8 cellular contexts compared by ENCODE assay signal in genomic region chr13:52850396-52851152, GRCh38. TPM values are rescaled to one million over a fixed set of nuclear protein-coding genes. Genes with fewer than 3 reads are reported as not detected.
DNase-seq lines count a peak whose midpoint lies in the region; ATAC-seq and TF ChIP-seq lines count a peak whose summit lies in the region.

No MANE protein-coding gene starts in this region.

- H3K36me3 ChIP-seq in HCT116 (ENCODE audit: control insufficient read depth in 1 of 2, insufficient read depth in 2 of 2, low read length in 2 of 2) = no peaks in the 10 kb centered on the region
- no peaks in the 10 kb centered on the region for H3K36me3 ChIP-seq in esophagus squamous epithelium
- H3K36me3 ChIP-seq in thoracic aorta = no peaks in the 10 kb centered on the region

- H3K4me1 Mint-ChIP-seq in WTC11 = peaks cover 39% of the 10 kb centered on the region

- POLR2A ChIA-PET in HCT116 (lab: Charles Lee) (no interaction called here), WTC11 (lab: Charles Lee) (interaction anchor here (0.6 to 2.4 kb wide), 4 partner anchors 12 to 198 kb away, joined by 3 to 8 read pairs (median 6); partner anchors contain the start of gene SUGT1)

- peak; percentile 13 to 72 (median 68); a peak in 4 of 6 replicates for TF ChIP-seq CTCF in HCT116 (IDR thresholded peaks at IDR 0.05 in 2 of 3, conservative IDR thresholded peaks at IDR 0.05 in 1 of 3; ENCODE audit: borderline replicate concordance in 1 of 3, insufficient read depth in 1 of 3, low read depth in 2 of 3, low read length in 2 of 3)
- TF ChIP-seq CTCF in WTC11 (IDR thresholded peaks at IDR 0.05) = peak; percentile 88
- TF ChIP-seq CTCF in esophagus squamous epithelium (IDR thresholded peaks at IDR 0.05) = no peak
- TF ChIP-seq CTCF in thoracic aorta (IDR thresholded peaks at IDR 0.05) = no peak

- H3K4me3 ChIP-seq in HCT116 (replicated peaks in 1 of 2; ENCODE audit: low read depth in 1 of 2, low read length in 2 of 2) (no peak overlapping the region), esophagus squamous epithelium (peak overlapping the region; percentile 47 to 74 (median 63)), thoracic aorta (peak overlapping the region; percentile 70)

- H3K27ac Mint-ChIP-seq in WTC11 = peak overlapping the region; percentile 98

- peak; percentile 39 to 43 for ATAC-seq in activated CD4-positive, CD25-positive, alpha-beta regulatory T cell treated with anti-CD3 and anti-CD28 coated beads, Interleukin-2, amount 50 U/mL, for 24 hours
- ATAC-seq in HCT116 (peak; percentile 73), WTC11 (peak; percentile 53), thoracic aorta (ENCODE audit: insufficient number of reproducible peaks, low FRiP score, low read depth) (no peak)

- H3K9me3 ChIP-seq in HCT116 (ENCODE audit: control insufficient read depth in 1 of 2, insufficient read depth in 1 of 2, low read depth in 1 of 2, low read length in 2 of 2) = no peaks in the 10 kb centered on the region
- H3K9me3 ChIP-seq in esophagus squamous epithelium = peaks cover 0 to 15% (median 0%) of the 10 kb centered on the region in 3 donors
- no peaks in the 10 kb centered on the region for H3K9me3 ChIP-seq in thoracic aorta

- no peaks in the 10 kb centered on the region for H3K36me3 Mint-ChIP-seq in WTC11

- H3K9ac ChIP-seq in HCT116 (ENCODE audit: low read length) = no peak overlapping the region

- DNase-seq in activated CD4-positive, CD25-positive, alpha-beta regulatory T cell treated with anti-CD3 and anti-CD28 coated beads, Interleukin-2, amount 50 U/mL, for 72 hours = no peak
- DNase-seq in HCT116 (ENCODE audit: low read depth, low spot score) = no peak
- DNase-seq in NCI-H128 (lab: John Stamatoyannopoulos, UW; ENCODE audit: unreplicated experiment) = peak; percentile 38
- peak; percentile 94 for DNase-seq in WTC11 (ENCODE audit: low spot score)
- no peak for DNase-seq in esophagus squamous epithelium (lab: John Stamatoyannopoulos, UW)
- DNase-seq in mucosa of gallbladder (ENCODE audit: low spot score) = peak; percentile 43
- DNase-seq in thoracic aorta (ENCODE audit: low spot score) = peak; percentile 13

- no peaks in the 10 kb centered on the region for H3K9me2 ChIP-seq in HCT116 (ENCODE audit: insufficient read depth)

- H3K4me1 ChIP-seq in HCT116 (ENCODE audit: control insufficient read depth in 1 of 2, insufficient read depth in 2 of 2, low read length in 2 of 2) (no peaks in the 10 kb centered on the region), esophagus squamous epithelium (peaks cover 3 to 65% (median 15%) of the 10 kb centered on the region in 3 donors), thoracic aorta (ENCODE audit: control insufficient read depth in 1 of 2, low read depth in 2 of 2) (peaks cover 13 to 23% of the 10 kb centered on the region in 2 donors)

- TF ChIP-seq RAD21 in HCT116 (IDR thresholded peaks at IDR 0.05; ENCODE audit: low read depth) = peak; percentile 18

- no peak overlapping the region for H2AFZ ChIP-seq in HCT116 (ENCODE audit: low read depth, low read length, poor library complexity, severe bottlenecking)

- TF ChIP-seq POLR2A in HCT116 (IDR thresholded peaks at IDR 0.05; ENCODE audit: borderline replicate concordance, extremely low read depth, insufficient read depth, insufficient read length) (no peak), esophagus squamous epithelium (IDR thresholded peaks at IDR 0.05) (no peak)

- no peak overlapping the region for H3K27ac ChIP-seq in HCT116 (ENCODE audit: low read depth, low read length)
- H3K27ac ChIP-seq in esophagus squamous epithelium = peak overlapping the region in 3 of 4 donors; percentile 33 to 40 (median 34)
- peak overlapping the region; percentile 27 to 74 for H3K27ac ChIP-seq in thoracic aorta

- H4K20me1 ChIP-seq in HCT116 (ENCODE audit: insufficient read depth) = no peaks in the 10 kb centered on the region

- H3K27me3 ChIP-seq in HCT116 (ENCODE audit: insufficient read depth, low read length) = peaks cover 13% of the 10 kb centered on the region; the same call in 1 of the 2 replicates
- peaks cover 14 to 83% (median 27%) of the 10 kb centered on the region in 4 donors for H3K27me3 ChIP-seq in esophagus squamous epithelium
- peaks cover 22% of the 10 kb centered on the region for H3K27me3 ChIP-seq in thoracic aorta (replicated peaks; ENCODE audit: insufficient read depth)

- CTCF ChIA-PET in HCT116 (lab: Charles Lee) (interaction anchor here (0.9 to 1.1 kb wide), 2 partner anchors 12 to 118 kb away, joined by 3 read pairs; no protein-coding TSS in a partner anchor), WTC11 (lab: Charles Lee) (interaction anchor here (0.6 to 11.1 kb wide), 31 partner anchors 8 to 401 kb away, joined by 3 to 430 read pairs (median 5); partner anchors contain the start of genes OLFM4 and SUGT1)

- H3K27me3 Mint-ChIP-seq in WTC11 (ENCODE audit: low read depth) = peaks cover 59% of the 10 kb centered on the region

- no TSS peak for BruUV-seq in HCT116 (replicated peaks; lab: Mats Ljungman, UMichigan)

- no peak overlapping the region for H3K4me2 ChIP-seq in HCT116 (ENCODE audit: low read length)

- H3K79me2 ChIP-seq in HCT116 (ENCODE audit: insufficient read depth, low read length) = no peaks in the 10 kb centered on the region

- H3K9me3 Mint-ChIP-seq in WTC11 = no peaks in the 10 kb centered on the region

- intact Hi-C loops in HCT116 (cut with micrococcal nuclease) = no loop called here
- intact Hi-C loops in esophagus squamous epithelium (cut with DNase I) = no loop called here

- H3K4me3 Mint-ChIP-seq in WTC11 = peak overlapping the region; percentile 88

- RAD21 ChIA-PET in HCT116 (lab: Charles Lee; ENCODE audit: low non-redundant PET in 1 of 2, low total read pairs in 2 of 2, uncharacterized antibody in 2 of 2, unreplicated experiment in 2 of 2) = interaction anchor here in 1 of 2 experiments (0.7 kb wide), 1 partner anchor 185 kb away, joined by 3 read pairs; no protein-coding TSS in a partner anchor

- WGBS in esophagus squamous epithelium, 2 donors = 2 to 5% methylated on average over 12 to 30 of the region's 47 CpGs

TF ChIP-seq in HCT116, 20 proteins besides CTCF, POLR2A, EP300 and RAD21 (continues in another document):
- no peak for TF ChIP-seq JUND (IDR thresholded peaks at IDR 0.05)
- TF ChIP-seq EZH2 (IDR thresholded peaks at IDR 0.05) = no peak
- TF ChIP-seq FOSL1 (IDR thresholded peaks at IDR 0.05; ENCODE audit: low read depth) = no peak
- no peak for TF ChIP-seq SIN3A (IDR thresholded peaks at IDR 0.05; ENCODE audit: low read depth)
- peak; percentile 34; the same call in 1 of the 2 replicates for TF ChIP-seq REST (IDR thresholded peaks at IDR 0.05; ENCODE audit: low read depth)

TF ChIP-seq in WTC11, 78 proteins besides CTCF, POLR2A, EP300 and RAD21 (continues in another document):
- TF ChIP-seq TCF7 (CRISPR knock-in tag; IDR thresholded peaks at IDR 0.05; ENCODE audit: low read depth) (peak; percentile 93), FOXJ3 (CRISPR knock-in tag; IDR thresholded peaks at IDR 0.05; ENCODE audit: borderline replicate concordance) (0 out of 2 replicates have a peak, but pooled peaks have one; percentile 31), ZNF423 (CRISPR knock-in tag; IDR thresholded peaks at IDR 0.05) (no peak), ZSCAN18 (CRISPR knock-in tag; IDR thresholded peaks at IDR 0.05) (no peak), CDX4 (CRISPR knock-in tag; IDR thresholded peaks at IDR 0.05; ENCODE audit: borderline replicate concordance) (no peak), GTF2I (CRISPR knock-in tag; conservative IDR thresholded peaks at IDR 0.05) (no peak), FOXP1 (CRISPR knock-in tag; IDR thresholded peaks at IDR 0.05; ENCODE audit: borderline replicate concordance) (peak; percentile 98), IRF2 (CRISPR knock-in tag; IDR thresholded peaks at IDR 0.05; ENCODE audit: borderline replicate concordance, low read depth) (no peak), USF1 (CRISPR knock-in tag; IDR thresholded peaks at IDR 0.05) (peak; percentile 70; the same call in 1 of the 2 replicates), TEAD1 (CRISPR knock-in tag; IDR thresholded peaks at IDR 0.05) (peak; percentile 96; the same call in 1 of the 2 replicates)

RNA-seq across cellular contexts. Expression of gene PCDH8, which starts 2.1 kb away (rescaled TPM):
- total RNA-seq in HCT116 (2021; ENCODE audit: unreplicated experiment) = not detected
- not detected in 2 replicates for polyA plus RNA-seq in HCT116 (2012)
- 0.92 to 1.2 TPM (median 1.0 TPM) in 3 replicates for total RNA-seq in WTC11 (2021)
- total RNA-seq in esophagus squamous epithelium = not detected
- not detected for total RNA-seq in mucosa of gallbladder
- total RNA-seq in thoracic aorta = not detected

Comparison
In these comparisons a context has a peak if more than half of its experiments do, and no peak if none do; other contexts are left out.
1. DNase-seq: peak in NCI-H128 (single experiment), WTC11 (single experiment), mucosa of gallbladder (single experiment) and thoracic aorta (single experiment); none in activated CD4-positive, CD25-positive, alpha-beta regulatory T cell treated with anti-CD3 and anti-CD28 coated beads, Interleukin-2, amount 50 U/mL, for 72 hours (single experiment), HCT116 (single experiment) and esophagus squamous epithelium (single experiment).
2. H3K4me3 ChIP-seq: peak in esophagus squamous epithelium (4 of 4) and thoracic aorta (single experiment); none in HCT116 (0 of 2).
3. CTCF ChIP-seq: peak in HCT116 (3 of 3) and WTC11 (single experiment); none in esophagus squamous epithelium (0 of 6) and thoracic aorta (single experiment).